In genomic region chr15:41981373-41982132, GRCh38 we compare ENCODE assay signal across 4 cellular contexts.
TF ChIP-seq lines count a peak whose summit lies in the region.

No MANE protein-coding gene starts in this region.

TF ChIP-seq in SK-N-SH, 30 proteins besides CTCF, POLR2A, EP300 and RAD21 (continues in another document):
- TF ChIP-seq SMC3 (IDR thresholded peaks at IDR 0.05; ENCODE audit: low read depth, low read length): no peak
- TF ChIP-seq EZH2phosphoT487 (IDR thresholded peaks at IDR 0.05; ENCODE audit: borderline replicate concordance, low read depth): no peak
- TF ChIP-seq JUND (IDR thresholded peaks at IDR 0.05): no peak
- TF ChIP-seq MEF2A (IDR thresholded peaks at IDR 0.05; ENCODE audit: borderline replicate concordance, low read depth): no peak
- TF ChIP-seq FOXJ3 (CRISPR knock-in tag; IDR thresholded peaks at IDR 0.05): no peak
- TF ChIP-seq CHD2 (IDR thresholded peaks at IDR 0.05; ENCODE audit: low read length, partially characterized antibody): no peak
- no peak for TF ChIP-seq POLR2AphosphoS5 (IDR thresholded peaks at IDR 0.05; ENCODE audit: low read depth, low read length)
- no peak for TF ChIP-seq IRF3 (IDR thresholded peaks at IDR 0.05; ENCODE audit: low read depth, low read length)
- TF ChIP-seq ELF1 (IDR thresholded peaks at IDR 0.05): no peak
- no peak for TF ChIP-seq RXRA (IDR thresholded peaks at IDR 0.05; ENCODE audit: borderline replicate concordance, low read depth)
- TF ChIP-seq REST (IDR thresholded peaks at IDR 0.05; ENCODE audit: low read depth, low read length): no peak
- no peak for TF ChIP-seq TEAD4 (IDR thresholded peaks at IDR 0.05; ENCODE audit: borderline replicate concordance, insufficient read depth)

TF ChIP-seq in SK-N-SH treated with all-trans-retinoic acid at 6 μM for 48 hours, 23 proteins besides CTCF, POLR2A, EP300 and RAD21:
- no peak for TF ChIP-seq ZNF8 (CRISPR knock-in tag; IDR thresholded peaks at IDR 0.05)
- no peak for TF ChIP-seq ZNF565 (CRISPR knock-in tag; conservative IDR thresholded peaks at IDR 0.05; ENCODE audit: low read depth)

TF ChIP-seq in IMR-90, 13 proteins besides CTCF, POLR2A, EP300 and RAD21:
- no peak for TF ChIP-seq ELK1 (IDR thresholded peaks at IDR 0.05; ENCODE audit: borderline replicate concordance, low read depth, low read length)
- TF ChIP-seq MAFK (IDR thresholded peaks at IDR 0.05; ENCODE audit: low read depth, low read length): peak; percentile 92

TF ChIP-seq in endothelial cell of umbilical vein, 7 proteins besides CTCF, POLR2A, EP300 and RAD21:
- no peak for TF ChIP-seq FOS (IDR thresholded peaks at IDR 0.05; ENCODE audit: borderline replicate concordance, insufficient read depth, low read length)
- TF ChIP-seq EZH2 (IDR thresholded peaks at IDR 0.05; ENCODE audit: borderline replicate concordance, low read depth, low read length, severe bottlenecking): no peak
- TF ChIP-seq POLR2AphosphoS5 (IDR thresholded peaks at IDR 0.05; ENCODE audit: insufficient read depth, low read depth, low read length): no peak
